9 cellular contexts compared by ENCODE assay signal in genomic region chr14:99755629-99756603, GRCh38. TPM values are rescaled to one million over a fixed set of nuclear protein-coding genes. Genes with fewer than 3 reads are reported as not detected.
A peak's percentile ranks its signal among the peaks of the same experiment; 100 is the strongest.
DNase-seq lines count a peak whose midpoint lies in the region; ATAC-seq and TF ChIP-seq lines count a peak whose summit lies in the region.
"Had no signal": no experiment of that assay in that cellular context is flagged by ENCODE, and none has a peak within 500 bp of the region (broad histone marks: within the 10 kb centered on the region; RNA-seq: fewer than 3 reads in every experiment).

No MANE protein-coding gene starts in this region.

- peak overlapping the region in 6 of 12 donors; percentile 15 to 61 (median 34) for H3K27ac ChIP-seq in heart left ventricle

- TF ChIP-seq CTCF in heart left ventricle (IDR thresholded peaks at IDR 0.05) = no peak

- peaks cover 12 to 73% (median 48%) of the 10 kb centered on the region in 12 donors for H3K4me1 ChIP-seq in heart left ventricle

- intact Hi-C loops in heart left ventricle (cut with DNase I) = loop anchor here in 1 of 10 donors (5.0 kb wide), 1 partner anchor 36 kb away; the partner anchor contains the start of gene EML1

- no peaks in the 10 kb centered on the region for H3K36me3 ChIP-seq in heart left ventricle

- DNase-seq in EH (ENCODE audit: low read depth) = peak; percentile 95
- DNase-seq in amniotic stem cell (lab: John Stamatoyannopoulos, UW) = peak; percentile 78
- peak; percentile 79 to 92 (median 89) for DNase-seq in heart left ventricle
- DNase-seq in putamen (ENCODE audit: low spot score) = peak; percentile 72
- no peak for DNase-seq in activated effector memory CD4-positive, alpha-beta T cell treated with anti-CD3 and anti-CD28 coated beads, Interleukin-2, amount 50 U/mL, for 16 hours
- DNase-seq: effector memory CD8-positive, alpha-beta T cell had no signal

- H3K9me3 ChIP-seq in heart left ventricle = no peaks in the 10 kb centered on the region

- H3K27me3 ChIP-seq in heart left ventricle = no peaks in the 10 kb centered on the region

- ATAC-seq in heart left ventricle = peak; percentile 82 to 91 (median 88)
- ATAC-seq in GM18909 (IDR thresholded peaks at IDR 0.05; ENCODE audit: poor library complexity, unreplicated experiment) = no peak
- ATAC-seq in GM21528 (IDR thresholded peaks at IDR 0.05; ENCODE audit: low FRiP score, unreplicated experiment) = no peak
- ATAC-seq in HG02840 (IDR thresholded peaks at IDR 0.05; ENCODE audit: low FRiP score, unreplicated experiment) = no peak
- ATAC-seq: effector memory CD8-positive, alpha-beta T cell had no signal

- H3K4me3 ChIP-seq in heart left ventricle = no peak overlapping the region

- no peak for TF ChIP-seq POLR2A in heart left ventricle (IDR thresholded peaks at IDR 0.05)

- WGBS in heart left ventricle, 4 donors = 47 to 57% (median 54%) methylated on average over 18 to 21 of the region's 21 CpGs

RNA-seq across cellular contexts. Expression of gene EML1, which starts 37.3 kb away (rescaled TPM):
- 10 to 100 TPM; 26.4 to 49.7 (median 41.5) TPM for total RNA-seq in heart left ventricle
- 10 to 100 TPM in 1 of 2 donors, 1 to 10 TPM in 1; 7.4 to 18.2 TPM for polyA plus RNA-seq in heart left ventricle

Comparison
In these comparisons a context has a peak if more than half of its experiments do, and no peak if none do; other contexts are left out.
1. ATAC-seq: peak in heart left ventricle (4 of 4); none in GM18909 (single experiment), GM21528 (single experiment) and HG02840 (single experiment).